In genomic region chr4:151595629-151596028, GRCh38 we compare ENCODE assay signal across 1 cellular context.
TF ChIP-seq lines count a peak whose summit lies in the region.
"Not testable (repeated sequence)": the region's sequence is repeated elsewhere in the genome, so short reads cannot be mapped to it uniquely, and the experiment has no call there.

No MANE protein-coding gene starts in this region.

TF ChIP-seq in HepG2, 621 proteins besides CTCF, POLR2A, EP300 and RAD21 (continued from another document):
- TF ChIP-seq SOX13 (IDR thresholded peaks at IDR 0.05) = not testable (repeated sequence)
- TF ChIP-seq SOX13 (CRISPR knock-in tag; conservative IDR thresholded peaks at IDR 0.05 in 1 of 2, IDR thresholded peaks at IDR 0.05 in 1 of 2) = peak in 1 of 2 experiments; percentile 69; a peak in 2 of 4 replicates
- TF ChIP-seq ZNF362 (CRISPR knock-in tag; IDR thresholded peaks at IDR 0.05; ENCODE audit: borderline replicate concordance) = peak; percentile 65; the same call in 1 of the 2 replicates
- peak; percentile 65; the same call in 1 of the 2 replicates for TF ChIP-seq ISL2 (CRISPR knock-in tag; IDR thresholded peaks at IDR 0.05)
- peak; percentile 37; the same call in 1 of the 2 replicates for TF ChIP-seq TCF7 (IDR thresholded peaks at IDR 0.05; ENCODE audit: low read depth)
- peak; percentile 44 for TF ChIP-seq ONECUT2 (CRISPR knock-in tag; IDR thresholded peaks at IDR 0.05)
